In genomic region chr10:71819985-71820384, GRCh38 we compare ENCODE assay signal across 23 cellular contexts. TPM values are rescaled to one million over a fixed set of nuclear protein-coding genes. Genes with fewer than 3 reads are reported as not detected.
"Had no signal": no experiment of that assay in that cellular context is flagged by ENCODE, and none has a peak within 500 bp of the region (broad histone marks: within the 10 kb centered on the region; RNA-seq: fewer than 3 reads in every experiment).

No MANE protein-coding gene starts in this region.

- H3K4me3 Mint-ChIP-seq: memory B cell, mesothelial cell of epicardium, natural killer cell, neural crest cell had no signal

- H3K4me1 ChIP-seq: sigmoid colon, uterus had no signal

- H3K27me3 Mint-ChIP-seq: memory B cell had no signal

- H3K36me3 ChIP-seq: uterus had no signal

- H3K9me3 ChIP-seq: heart right ventricle, left lung, lower lobe of right lung, ovary, right atrium auricular region, sigmoid colon, tibial artery, upper lobe of left lung, uterus had no signal

- H3K4me1 Mint-ChIP-seq: memory B cell, mesothelial cell of epicardium, neural crest cell had no signal

- H3K9me3 Mint-ChIP-seq: memory B cell, mesothelial cell of epicardium, natural killer cell, neural crest cell had no signal

- H3K27ac Mint-ChIP-seq: memory B cell, mesothelial cell of epicardium, natural killer cell had no signal

- FAIRE-seq: colon, endometrium, frontal cortex, islet of Langerhans had no signal

- H3K4me3 ChIP-seq: heart right ventricle, left lung, lower lobe of right lung, ovary, right atrium auricular region, sigmoid colon, skin epidermis, tibial artery, upper lobe of left lung, uterus had no signal

- DNase-seq: effector CD8-positive, alpha-beta T cell; heart right ventricle; hypothalamus; left lung; lower lobe of right lung; natural killer cell; nucleus accumbens; ovary; sigmoid colon; stimulated activated CD4-positive, alpha-beta T cell treated with anti-CD3 and anti-CD28 coated beads, Interleukin-12 subunit alpha, Interleukin-12 subunit beta, amount 100 ng/mL, for 4 hours; stimulated activated naive CD4-positive, alpha-beta T cell treated with Interleukin-2 at 50 U/mL for 16 hours; tibial artery; upper lobe of left lung; uterus had no signal

- H3K27ac ChIP-seq: lower lobe of right lung, ovary, right atrium auricular region, sigmoid colon, tibial artery, uterus had no signal

- ATAC-seq: heart right ventricle, left lung, lower lobe of right lung, natural killer cell had no signal

- H3K27me3 ChIP-seq: heart right ventricle, left lung, ovary, right atrium auricular region, sigmoid colon, tibial artery, upper lobe of left lung, uterus had no signal

RNA-seq across cellular contexts. Expression of gene VSIR, which starts 46.7 kb away (rescaled TPM):
- total RNA-seq: neural crest cell had no signal
